In the genomic region with DNA sequence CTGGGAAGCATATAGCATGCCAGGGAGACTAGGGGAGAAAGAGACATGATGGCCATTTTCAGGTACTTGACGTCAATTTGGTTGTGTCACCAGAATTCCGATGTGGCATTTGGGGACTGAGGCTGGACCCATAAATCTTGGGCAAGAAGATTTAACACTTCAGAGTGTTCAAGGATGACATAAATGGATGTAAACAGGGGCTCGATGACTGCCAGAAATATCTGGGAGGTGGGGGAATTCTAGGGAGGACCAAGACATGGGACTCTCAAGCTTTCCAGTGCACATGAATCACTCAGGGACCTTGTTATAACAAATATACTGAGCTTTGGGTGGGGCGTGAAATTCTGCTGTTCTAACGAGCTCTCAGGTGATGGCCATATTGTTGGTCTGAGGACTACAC, we compare ENCODE assay signal across 25 cellular contexts. TPM values are rescaled to one million over a fixed set of nuclear protein-coding genes. Genes with fewer than 3 reads are reported as not detected.
"Had no signal": no experiment of that assay in that cellular context is flagged by ENCODE, and none has a peak within 500 bp of the region (broad histone marks: within the 10 kb centered on the region; RNA-seq: fewer than 3 reads in every experiment).

No MANE protein-coding gene starts in this region.

- H3K4me2 ChIP-seq: KMS-11, SK-N-SH had no signal

- H3K27ac Mint-ChIP-seq: IgD-negative memory B cell had no signal

- H3K9me3 Mint-ChIP-seq: IgD-negative memory B cell had no signal

- H3K4me3 Mint-ChIP-seq: IgD-negative memory B cell had no signal

- DNase-seq: Kasumi-1, MM.1S, NCI-H1092 treated with DMSO at 0.1 percent for 48 hours, NCI-H1436, NCI-H187, NCI-H2029, NCI-H2081 treated with DMSO at 0.1 percent for 48 hours, NCI-H2171, NCI-H226, NCI-H446, NCI-H510A, NCI-H524 treated with DMSO at 0.1 percent for 48 hours, NCI-H69, NCI-H774, Right ventricle myocardium superior, RPMI8226, SIG-M5, SK-N-SH had no signal

- H3K27me3 Mint-ChIP-seq: IgD-negative memory B cell had no signal

- ATAC-seq: K562 had no signal

- H3K4me1 Mint-ChIP-seq: IgD-negative memory B cell had no signal

- H3K4me3 ChIP-seq: K562 had no signal

- H3K9ac ChIP-seq: KMS-11, SK-N-SH had no signal

- H3K9me3 ChIP-seq: SK-N-SH had no signal

- H3K27ac ChIP-seq: KMS-11 had no signal

- FAIRE-seq: K562, RCC 7860 had no signal

RNA-seq across cellular contexts. Expression of a gene that starts 17.8 kb away (rescaled TPM):
- total RNA-seq: M059J, SK-MEL-5 had no signal
- polyA plus RNA-seq: IgD-negative memory B cell had no signal

RNA-seq across cellular contexts. Expression of a gene that starts 35.2 kb away (rescaled TPM):
- total RNA-seq: K562 had no signal
- polyA plus RNA-seq: K562 had no signal

RNA-seq across cellular contexts. Expression of a gene that starts 35.9 kb away (rescaled TPM):
- total RNA-seq: HT1080, K562, M059J had no signal
- polyA plus RNA-seq: IgD-negative memory B cell, K562, SK-N-SH had no signal
